32 cellular contexts compared by ENCODE assay signal in the genomic region with DNA sequence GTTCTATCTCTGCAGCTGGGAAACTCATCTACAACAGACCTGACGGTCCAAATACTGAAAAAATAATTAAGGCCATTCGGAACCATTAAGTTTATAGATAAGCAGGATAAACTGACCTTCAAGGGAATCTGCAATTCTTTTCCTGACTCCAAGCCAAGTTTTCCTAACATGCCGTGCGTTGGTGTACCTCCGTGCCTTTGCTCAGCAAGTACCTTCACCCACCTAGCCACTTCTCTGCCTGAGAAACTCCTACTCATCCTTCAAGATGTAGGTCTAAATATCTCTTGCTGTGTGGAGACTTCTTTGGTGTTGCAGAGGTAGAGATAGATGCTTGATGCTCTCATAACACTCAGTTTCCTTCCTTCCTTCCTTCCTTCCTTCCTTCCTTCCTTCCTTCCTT. TPM values are rescaled to one million over a fixed set of nuclear protein-coding genes. Genes with fewer than 3 reads are reported as not detected.
"Had no signal": no experiment of that assay in that cellular context is flagged by ENCODE, and none has a peak within 500 bp of the region (broad histone marks: within the 10 kb centered on the region; RNA-seq: fewer than 3 reads in every experiment).

No MANE protein-coding gene starts in this region.

- H3K27me3 ChIP-seq: hepatocyte, neural progenitor cell, ovary, testis, thyroid gland, upper lobe of left lung, vagina had no signal

- H3K9me3 Mint-ChIP-seq: natural killer cell; nephron progenitor cell; neural progenitor cell; stimulated activated naive B cell treated with anti-CD40 and anti-IgM and Interleukin-4, amounts not matched to agents 10 μg/mL and 1 μg/mL and 100 μg/mL, for 72 hours had no signal

- H3K36me3 Mint-ChIP-seq: naive B cell; natural killer cell; neural progenitor cell; stimulated activated naive B cell treated with anti-CD40 and anti-IgM and Interleukin-4, amounts not matched to agents 10 μg/mL and 1 μg/mL and 100 μg/mL, for 72 hours had no signal

- H3K4me3 ChIP-seq: hepatocyte, lower lobe of right lung, neural progenitor cell, ovary, skin epidermis, stomach, testis, thyroid gland, transverse colon, upper lobe of left lung, vagina had no signal

- DNase-seq: islet precursor cell; kidney glomerular epithelial cell; left cardiac atrium; lower lobe of right lung; mammary epithelial cell; mesenchymal stem cell; naive B cell; natural killer cell; nephron progenitor cell; ovary; retina; right cardiac atrium; stimulated activated CD4-positive, alpha-beta T cell treated with anti-CD3 and anti-CD28 coated beads, Interleukin-12 subunit alpha, Interleukin-12 subunit beta, amount 100 ng/mL, for 4 hours; stimulated activated CD4-positive, alpha-beta T cell treated with anti-CD3 and anti-CD28 coated beads, Interleukin-15, amount 100 ng/mL, for 24 hours; stimulated activated CD4-positive, alpha-beta T cell treated with anti-CD3 and anti-CD28 coated beads, Interleukin-2, amount 100 ng/mL, for 24 hours; stimulated activated CD4-positive, alpha-beta T cell treated with anti-CD3 and anti-CD28 coated beads, Interleukin-4, amount 100 ng/mL, for 1 hour; stimulated activated naive B cell treated with anti-CD40 and anti-IgM and Interleukin-4, amounts not matched to agents 10 μg/mL and 1 μg/mL and 100 μg/mL, for 72 hours; stimulated activated naive CD8-positive, alpha-beta T cell treated with anti-CD3 and anti-CD28 coated beads, Interleukin-15, Interleukin-2, amounts not matched to agents 100 U/mL and 50 U/mL, for 24 hours; stomach; testis; thyroid gland; transverse colon; upper lobe of left lung had no signal

- H3K36me3 ChIP-seq: lower lobe of right lung, neural progenitor cell, neutrophil, ovary, stomach, thyroid gland, transverse colon, upper lobe of left lung, vagina had no signal

- H3K27ac Mint-ChIP-seq: naive B cell; natural killer cell; nephron progenitor cell; neural progenitor cell; progenitor cell of endocrine pancreas; stimulated activated naive B cell treated with anti-CD40 and anti-IgM and Interleukin-4, amounts not matched to agents 10 μg/mL and 1 μg/mL and 100 μg/mL, for 72 hours had no signal

- ATAC-seq: left cardiac atrium; left lobe of liver; lower lobe of right lung; natural killer cell; right cardiac atrium; sciatic nerve; stimulated activated naive B cell treated with anti-CD40 and anti-IgM and Interleukin-4, amounts not matched to agents 10 μg/mL and 1 μg/mL and 100 μg/mL, for 72 hours; stimulated activated naive CD8-positive, alpha-beta T cell treated with anti-CD3 and anti-CD28 coated beads, Interleukin-15, Interleukin-2, amounts not matched to agents 100 U/mL and 50 U/mL, for 24 hours had no signal

- H3K4me1 ChIP-seq: testis, transverse colon had no signal

- H3K27me3 Mint-ChIP-seq: progenitor cell of endocrine pancreas had no signal

- H3K4me1 Mint-ChIP-seq: naive B cell; natural killer cell; stimulated activated naive B cell treated with anti-CD40 and anti-IgM and Interleukin-4, amounts not matched to agents 10 μg/mL and 1 μg/mL and 100 μg/mL, for 72 hours had no signal

- H3K9me3 ChIP-seq: lower lobe of right lung, neutrophil, ovary, stomach, testis, thyroid gland, transverse colon, upper lobe of left lung, vagina had no signal

- H3K4me3 Mint-ChIP-seq: naive B cell; natural killer cell; nephron progenitor cell; neural progenitor cell; stimulated activated naive B cell treated with anti-CD40 and anti-IgM and Interleukin-4, amounts not matched to agents 10 μg/mL and 1 μg/mL and 100 μg/mL, for 72 hours had no signal

- H3K27ac ChIP-seq: hepatocyte, lower lobe of right lung, neural progenitor cell, neutrophil, ovary, skin epidermis, stomach, testis, thyroid gland, transverse colon, upper lobe of left lung, vagina had no signal

RNA-seq across cellular contexts. Expression of gene BNC1, which starts 24.2 kb away (rescaled TPM):
- total RNA-seq: mononuclear cell, natural killer cell, transverse colon had no signal
